Comparison of ENCODE assay signal across 17 cellular contexts in genomic region chr3:73575519-73575918, GRCh38. TPM values are rescaled to one million over a fixed set of nuclear protein-coding genes. Genes with fewer than 3 reads are reported as not detected.
DNase-seq lines count a peak whose midpoint lies in the region; ATAC-seq and TF ChIP-seq lines count a peak whose summit lies in the region.
"Had no signal": no experiment of that assay in that cellular context is flagged by ENCODE, and none has a peak within 500 bp of the region (broad histone marks: within the 10 kb centered on the region; RNA-seq: fewer than 3 reads in every experiment).

No MANE protein-coding gene starts in this region.

- 30% methylated on average over 2 of the region's 2 CpGs for WGBS in prostate gland

- H3K4me3 ChIP-seq in left ventricle myocardium inferior (no peak overlapping the region), prostate gland (no peak overlapping the region)
- H3K4me3 ChIP-seq: GM23338 had no signal

- H3K4me1 ChIP-seq in left ventricle myocardium inferior (peaks cover 80% of the 10 kb centered on the region), prostate gland (replicated peaks) (peaks cover 3% of the 10 kb centered on the region)

- H3K9me3 ChIP-seq in left ventricle myocardium inferior (replicated peaks) (no peaks in the 10 kb centered on the region), prostate gland (no peaks in the 10 kb centered on the region)

- H3K36me3 ChIP-seq in left ventricle myocardium inferior (no peaks in the 10 kb centered on the region), prostate gland (no peaks in the 10 kb centered on the region)

- no peaks in the 10 kb centered on the region for H3K27me3 ChIP-seq in left ventricle myocardium inferior (ENCODE audit: low read depth)
- no peaks in the 10 kb centered on the region for H3K27me3 ChIP-seq in prostate gland (replicated peaks; ENCODE audit: insufficient read depth)

- no peak for ATAC-seq in Right ventricle myocardium inferior
- ATAC-seq in GM18867 (IDR thresholded peaks at IDR 0.05; ENCODE audit: unreplicated experiment) = no peak
- ATAC-seq: GM23338, HCT116 had no signal

- intact Hi-C loops in left ventricle myocardium inferior (cut with micrococcal nuclease) (no loop called here), Right ventricle myocardium inferior (cut with DNase I) (no loop called here), prostate gland (cut with DNase I) (no loop called here)

- peak overlapping the region; percentile 45 for H3K27ac ChIP-seq in left ventricle myocardium inferior (replicated peaks)
- H3K27ac ChIP-seq in VCaP = peak overlapping the region; percentile 39
- peak overlapping the region in 1 of 2 donors; percentile 9 for H3K27ac ChIP-seq in prostate gland

- DNase-seq in left ventricle myocardium inferior (no peak), Right ventricle myocardium inferior (ENCODE audit: missing footprints) (no peak), prostate gland (ENCODE audit: low spot score) (peak; percentile 56)
- no peak for DNase-seq in stimulated activated CD4-positive, alpha-beta T cell treated with anti-CD3 and anti-CD28 coated beads, Interleukin-12 subunit alpha, Interleukin-12 subunit beta, amount 100 ng/mL, for 4 hours
- DNase-seq: C1 segment of cervical spinal cord; Calu3; CD4-positive, alpha-beta memory T cell; COR-L47; DMS53; DMS79 treated with DMSO at 0.1 percent for 48 hours; GF-D8; H9 had no signal

- TF ChIP-seq CTCF in left ventricle myocardium inferior (IDR thresholded peaks at IDR 0.05; ENCODE audit: borderline replicate concordance) = no peak
- TF ChIP-seq CTCF in VCaP (conservative IDR thresholded peaks at IDR 0.05) = no peak
- TF ChIP-seq CTCF in prostate gland (IDR thresholded peaks at IDR 0.05) = no peak

- no peak for TF ChIP-seq POLR2A in prostate gland (IDR thresholded peaks at IDR 0.05)

RNA-seq across cellular contexts. Expression of gene PDZRN3, which starts 49.2 kb away (rescaled TPM):
- total RNA-seq in left ventricle myocardium inferior = 114 TPM
- 130 TPM for total RNA-seq in Right ventricle myocardium inferior
- 100 to 1,000 TPM in 1 of 2 donors, 10 to 100 TPM in 1; 80.9 to 143 TPM for total RNA-seq in prostate gland
- total RNA-seq: A172; Calu3; CD4-positive, alpha-beta memory T cell had no signal
